12 cellular contexts compared by ENCODE assay signal in the genomic region with DNA sequence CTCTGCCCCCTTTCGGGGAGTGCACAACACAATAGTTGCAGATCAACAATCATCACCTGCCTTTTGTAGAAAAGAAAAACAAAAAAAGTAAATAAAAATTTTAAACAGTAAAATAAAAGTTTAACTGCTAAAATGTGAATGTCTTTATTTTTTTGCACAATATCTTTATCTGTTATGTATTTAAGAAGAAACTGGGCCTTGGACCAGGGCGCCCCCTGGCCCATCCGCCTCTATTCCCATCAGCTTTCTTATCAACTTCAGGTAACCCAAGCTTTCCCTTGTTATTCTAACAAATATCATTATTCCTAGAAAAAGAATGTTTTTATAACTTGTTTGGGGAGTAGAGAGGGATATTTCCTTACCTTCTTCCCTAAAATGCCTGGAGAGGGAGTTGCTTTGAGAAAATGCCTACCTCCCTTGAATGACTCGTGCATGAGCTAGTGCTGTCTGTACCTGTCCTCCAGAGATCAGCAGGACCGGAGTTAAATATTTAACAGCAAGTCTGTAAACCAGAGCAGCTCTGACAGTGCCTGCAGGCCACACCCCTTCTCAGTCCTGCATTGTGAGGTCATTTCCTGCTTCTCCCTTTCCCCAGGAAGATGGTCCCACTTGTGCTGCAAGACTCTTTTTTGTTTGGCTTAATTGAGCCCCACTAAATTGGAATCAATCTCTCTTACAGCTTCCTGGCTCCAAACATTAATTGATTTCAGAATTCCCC.
A peak's percentile ranks its signal among the peaks of the same experiment; 100 is the strongest.
DNase-seq lines count a peak whose midpoint lies in the region; ATAC-seq and TF ChIP-seq lines count a peak whose summit lies in the region.
"Had no signal": no experiment of that assay in that cellular context is flagged by ENCODE, and none has a peak within 500 bp of the region (broad histone marks: within the 10 kb centered on the region; RNA-seq: fewer than 3 reads in every experiment).

No MANE protein-coding gene starts in this region.

- H3K27ac Mint-ChIP-seq in chondrocyte (ENCODE audit: unreplicated experiment): no peak overlapping the region
- H3K27ac Mint-ChIP-seq in mesothelial cell of epicardium: peak overlapping the region; percentile 94
- no peak overlapping the region for H3K27ac Mint-ChIP-seq in activated CD8-positive, alpha-beta T cell treated with anti-CD3 and anti-CD28 coated beads, Interleukin-2, amount 10 ng/mL, durations not matched to agents 7 days and 5 days

- POLR2A ChIA-PET in activated CD8-positive, alpha-beta T cell treated with anti-CD3 and anti-CD28 coated beads, Interleukin-2, amount 10 ng/mL, durations not matched to agents 7 days and 5 days (lab: Charles Lee): no interaction called here

- CTCF ChIA-PET in activated CD8-positive, alpha-beta T cell treated with anti-CD3 and anti-CD28 coated beads, Interleukin-2, amount 10 ng/mL, durations not matched to agents 7 days and 5 days (lab: Charles Lee): interaction anchor here (0.8 to 5.2 kb wide), 5 partner anchors 13 to 597 kb away, joined by 3 to 21 read pairs (median 4); no protein-coding TSS in a partner anchor

- H3K9me3 Mint-ChIP-seq in chondrocyte (ENCODE audit: low read depth) (no peaks in the 10 kb centered on the region), mesothelial cell of epicardium (no peaks in the 10 kb centered on the region)
- no peaks in the 10 kb centered on the region for H3K9me3 Mint-ChIP-seq in activated CD8-positive, alpha-beta T cell treated with anti-CD3 and anti-CD28 coated beads, Interleukin-2, amount 10 ng/mL, durations not matched to agents 7 days and 5 days (ENCODE audit: insufficient read depth)

- peaks cover 33% of the 10 kb centered on the region for H3K36me3 Mint-ChIP-seq in chondrocyte (ENCODE audit: low read depth)
- H3K36me3 Mint-ChIP-seq in mesothelial cell of epicardium: peaks cover 18% of the 10 kb centered on the region
- peaks cover 30% of the 10 kb centered on the region for H3K36me3 Mint-ChIP-seq in activated CD8-positive, alpha-beta T cell treated with anti-CD3 and anti-CD28 coated beads, Interleukin-2, amount 10 ng/mL, durations not matched to agents 7 days and 5 days (ENCODE audit: low read depth)

- no peak overlapping the region for H3K4me3 ChIP-seq in LNCaP clone FGC (ENCODE audit: low read depth, low read length)

- peaks cover 8% of the 10 kb centered on the region for H3K4me1 Mint-ChIP-seq in chondrocyte (ENCODE audit: low read depth)
- H3K4me1 Mint-ChIP-seq in mesothelial cell of epicardium: peaks cover 19% of the 10 kb centered on the region
- H3K4me1 Mint-ChIP-seq in activated CD8-positive, alpha-beta T cell treated with anti-CD3 and anti-CD28 coated beads, Interleukin-2, amount 10 ng/mL, durations not matched to agents 7 days and 5 days (ENCODE audit: low read depth): peaks cover 5% of the 10 kb centered on the region

- H3K27me3 Mint-ChIP-seq in chondrocyte (ENCODE audit: low read depth) (no peaks in the 10 kb centered on the region), mesothelial cell of epicardium (ENCODE audit: low read depth) (peaks cover 1% of the 10 kb centered on the region)
- peaks cover 6% of the 10 kb centered on the region for H3K27me3 Mint-ChIP-seq in activated CD8-positive, alpha-beta T cell treated with anti-CD3 and anti-CD28 coated beads, Interleukin-2, amount 10 ng/mL, durations not matched to agents 7 days and 5 days (ENCODE audit: low read depth)

- no peak for ATAC-seq in GM21526 (IDR thresholded peaks at IDR 0.05; ENCODE audit: low FRiP score, unreplicated experiment)
- no peak for ATAC-seq in activated CD4-positive, CD25-positive, alpha-beta regulatory T cell treated with anti-CD3 and anti-CD28 coated beads, Interleukin-2, amount 50 U/mL, for 24 hours
- no peak for ATAC-seq in activated CD8-positive, alpha-beta T cell treated with anti-CD3 and anti-CD28 coated beads, Interleukin-2, amount 10 ng/mL, durations not matched to agents 7 days and 5 days
- ATAC-seq: sciatic nerve had no signal

- DNase-seq in EL (peak; percentile 60), LNCaP clone FGC (ENCODE audit: low read depth) (peak; percentile 21), chondrocyte (ENCODE audit: low spot score) (no peak), mesothelial cell of epicardium (ENCODE audit: low spot score in 2 of 2, unreplicated experiment in 2 of 2) (no peak), COLO829 (ENCODE audit: low spot score) (no peak)
- no peak for DNase-seq in activated CD8-positive, alpha-beta T cell treated with anti-CD3 and anti-CD28 coated beads, Interleukin-2, amount 10 ng/mL, durations not matched to agents 7 days and 5 days
- DNase-seq: caudate nucleus, DMS79, Right ventricle myocardium superior had no signal

- no peak for TF ChIP-seq CTCF in LNCaP clone FGC (IDR thresholded peaks at IDR 0.05; ENCODE audit: control insufficient read depth, extremely low read depth, insufficient read depth)
- peak; percentile 67 for TF ChIP-seq CTCF in chondrocyte (IDR thresholded peaks at IDR 0.05)
- TF ChIP-seq CTCF in mesothelial cell of epicardium (IDR thresholded peaks at IDR 0.05; ENCODE audit: unreplicated experiment): no peak

- H3K4me3 Mint-ChIP-seq in chondrocyte (ENCODE audit: unreplicated experiment) (no peak overlapping the region), mesothelial cell of epicardium (peak overlapping the region; percentile 46)
- H3K4me3 Mint-ChIP-seq in activated CD8-positive, alpha-beta T cell treated with anti-CD3 and anti-CD28 coated beads, Interleukin-2, amount 10 ng/mL, durations not matched to agents 7 days and 5 days: no peak overlapping the region

Comparison
In these comparisons a context has a peak if more than half of its experiments do, and no peak if none do; other contexts are left out.
1. DNase-seq: peak in EL (single experiment) and LNCaP clone FGC (single experiment); none in chondrocyte (single experiment), mesothelial cell of epicardium (0 of 2), activated CD8-positive, alpha-beta T cell treated with anti-CD3 and anti-CD28 coated beads, Interleukin-2, amount 10 ng/mL, durations not matched to agents 7 days and 5 days (single experiment) and COLO829 (single experiment).